In genomic region chr19:43809762-43810696, GRCh38 we compare ENCODE assay signal across 9 cellular contexts. TPM values are rescaled to one million over a fixed set of nuclear protein-coding genes. Genes with fewer than 3 reads are reported as not detected.
DNase-seq lines count a peak whose midpoint lies in the region; ATAC-seq, FAIRE-seq and TF ChIP-seq lines count a peak whose summit lies in the region.
"Had no signal": no experiment of that assay in that cellular context is flagged by ENCODE, and none has a peak within 500 bp of the region (broad histone marks: within the 10 kb centered on the region; RNA-seq: fewer than 3 reads in every experiment).

No MANE protein-coding gene starts in this region.

- no peaks in the 10 kb centered on the region for H3K9me3 Mint-ChIP-seq in nephron progenitor cell

- H4K8ac ChIP-seq in H1 (ENCODE audit: extremely low read depth, insufficient read depth, low read length): no peak overlapping the region
- no peak overlapping the region for H4K8ac ChIP-seq in neuronal stem cell (ENCODE audit: low read depth, low read length)

- H3K56ac ChIP-seq in H1 (replicated peaks; ENCODE audit: insufficient read length, low read depth, low read length): no peak overlapping the region

- H3K79me1 ChIP-seq in H1 (ENCODE audit: low read depth, low read length): no peaks in the 10 kb centered on the region
- no peaks in the 10 kb centered on the region for H3K79me1 ChIP-seq in neuronal stem cell (ENCODE audit: low read depth, low read length)

- TF ChIP-seq CTCF in RWPE2 (IDR thresholded peaks at IDR 0.05; ENCODE audit: poor library complexity, severe bottlenecking) (peak; percentile 73), H1 (IDR thresholded peaks at IDR 0.05; ENCODE audit: control extremely low read depth in 1 of 3, insufficient read depth in 1 of 3, low read depth in 1 of 3, low read length in 3 of 3) (peak in 2 of 3 experiments; percentile 40 to 46; a peak in 2 of 4 replicates), nephron progenitor cell (IDR thresholded peaks at IDR 0.05) (peak; percentile 52)

- H2BK5ac ChIP-seq in H1 (ENCODE audit: low read depth, low read length) (no peak overlapping the region), neuronal stem cell (ENCODE audit: low read length) (no peak overlapping the region)

- H2AK5ac ChIP-seq in H1 (ENCODE audit: low read depth, low read length) (no peak overlapping the region), neuronal stem cell (ENCODE audit: low read depth, low read length) (no peak overlapping the region)

- H4K91ac ChIP-seq in H1 (replicated peaks; ENCODE audit: insufficient read length, low read length) (no peak overlapping the region), neuronal stem cell (ENCODE audit: low read depth, low read length, poor library complexity) (no peak overlapping the region)

- no peaks in the 10 kb centered on the region for H3K36me3 ChIP-seq in RWPE2 (ENCODE audit: low read depth)
- no peaks in the 10 kb centered on the region for H3K36me3 ChIP-seq in H1 (ENCODE audit: control insufficient read depth in 2 of 4, insufficient read depth in 4 of 4, low read length in 3 of 4)
- H3K36me3 ChIP-seq in neuronal stem cell (replicated peaks in 1 of 2; ENCODE audit: control insufficient read depth in 2 of 2, insufficient read depth in 2 of 2, low read length in 2 of 2): no peaks in the 10 kb centered on the region
- H3K36me3 ChIP-seq: BLaER1 had no signal

- no peak overlapping the region for H3K18ac ChIP-seq in H1 (ENCODE audit: extremely low read depth, low read length)
- no peak overlapping the region for H3K18ac ChIP-seq in neuronal stem cell (ENCODE audit: low read length)

- H3K23ac ChIP-seq in H1 (ENCODE audit: insufficient read length) (no peak overlapping the region), neuronal stem cell (ENCODE audit: low read depth, low read length, poor library complexity) (no peak overlapping the region)

- FAIRE-seq in H1 (lab: Jason Lieb, UNC): peak; percentile 45

- no peak overlapping the region for H3K4me3 ChIP-seq in RWPE2 (ENCODE audit: severe bottlenecking)
- no peak overlapping the region for H3K4me3 ChIP-seq in H1 (ENCODE audit: extremely low read depth in 1 of 4, insufficient read depth in 2 of 4, low read depth in 3 of 4, low read length in 4 of 4)
- H3K4me3 ChIP-seq in neuronal stem cell (ENCODE audit: low read length in 2 of 2): no peak overlapping the region
- H3K4me3 ChIP-seq: BLaER1 had no signal

- H3K27me3 Mint-ChIP-seq in nephron progenitor cell (ENCODE audit: low read depth, poor library complexity): peaks cover 61% of the 10 kb centered on the region

- H3K27ac ChIP-seq in RWPE2 (ENCODE audit: poor library complexity, severe bottlenecking) (no peak overlapping the region), H1 (ENCODE audit: low read depth, low read length) (no peak overlapping the region), neuronal stem cell (replicated peaks; ENCODE audit: low read length) (no peak overlapping the region)
- H3K27ac ChIP-seq: BLaER1 had no signal

- H3K9ac ChIP-seq in H1 (replicated peaks in 1 of 4; ENCODE audit: extremely low read depth in 1 of 4, low read depth in 3 of 4, low read length in 3 of 4) (no peak overlapping the region), neuronal stem cell (ENCODE audit: low read depth, low read length, poor library complexity) (no peak overlapping the region)
- H3K9ac ChIP-seq: BLaER1 had no signal

- H3K79me2 ChIP-seq in H1 (ENCODE audit: control insufficient read depth in 1 of 2, insufficient read depth in 2 of 2, low read length in 2 of 2): no peaks in the 10 kb centered on the region

- CTCF ChIA-PET in H1 (lab: Charles Lee; ENCODE audit: partially characterized antibody): interaction anchor here (0.7 to 7.5 kb wide), 20 partner anchors 9 to 291 kb away, joined by 3 to 67 read pairs (median 4); partner anchors contain the start of gene PLAUR

- H2BK120ac ChIP-seq in H1 (replicated peaks; ENCODE audit: low read depth, low read length): no peak overlapping the region
- no peak overlapping the region for H2BK120ac ChIP-seq in neuronal stem cell (ENCODE audit: low read depth, low read length)

- H3K4ac ChIP-seq in H1 (replicated peaks; ENCODE audit: insufficient read length, low read depth, low read length): no peak overlapping the region
- no peak overlapping the region for H3K4ac ChIP-seq in neuronal stem cell (ENCODE audit: low read length)

- H2AFZ ChIP-seq in H1 (ENCODE audit: low read length) (no peak overlapping the region), neuronal stem cell (ENCODE audit: low read length) (no peak overlapping the region)

- H3K4me3 Mint-ChIP-seq in nephron progenitor cell: no peak overlapping the region

- H3K14ac ChIP-seq in H1 (ENCODE audit: insufficient read length) (no peak overlapping the region), neuronal stem cell (ENCODE audit: low read length) (no peak overlapping the region)

- TF ChIP-seq EP300 in H1 (IDR thresholded peaks at IDR 0.05; ENCODE audit: borderline replicate concordance in 1 of 2, low read depth in 2 of 2, low read length in 2 of 2): no peak

- peak; percentile 67; the same call in 2 of the 3 replicates for ATAC-seq in RWPE2 (ENCODE audit: low read depth)

- no peak overlapping the region for H3K27ac Mint-ChIP-seq in nephron progenitor cell

- H3K4me1 Mint-ChIP-seq in nephron progenitor cell: no peaks in the 10 kb centered on the region

- H3K36me3 Mint-ChIP-seq in nephron progenitor cell (ENCODE audit: low read depth): no peaks in the 10 kb centered on the region

- POLR2A ChIA-PET in H1 (lab: Charles Lee; ENCODE audit: partially characterized antibody): no interaction called here

- H3K9me3 ChIP-seq in RWPE2 (ENCODE audit: severe bottlenecking) (no peaks in the 10 kb centered on the region), H1 (ENCODE audit: insufficient read depth in 2 of 2, low read depth in 1 of 2, low read length in 1 of 2) (no peaks in the 10 kb centered on the region), neuronal stem cell (replicated peaks in 1 of 2; ENCODE audit: control insufficient read depth in 2 of 2, insufficient read depth in 1 of 2, low read depth in 1 of 2, low read length in 2 of 2) (no peaks in the 10 kb centered on the region)
- H3K9me3 ChIP-seq: BLaER1 had no signal

- 55% methylated on average over 6 of the region's 8 CpGs; no CpG with 5 or more reads in 1 of the 2 experiments for WGBS in H1 (ENCODE audit: extremely low coverage in 1 of 2, insufficient coverage in 1 of 2, insufficient read length in 1 of 2, insufficient replicate concordance in 2 of 2, low coverage in 1 of 2, low lambda C conversion rate in 2 of 2, missing lambda C conversion rate in 1 of 2), 2 experiments
- WGBS in neuronal stem cell (ENCODE audit: extremely low coverage in 2 of 2, insufficient read length in 2 of 2, insufficient replicate concordance in 1 of 2), 2 donors: no CpG with 5 or more reads among the region's 8 CpGs

- H4K20me1 ChIP-seq in H1 (replicated peaks in 1 of 2; ENCODE audit: control insufficient read depth in 1 of 2, insufficient read depth in 2 of 2, low read length in 2 of 2): no peaks in the 10 kb centered on the region
- H4K20me1 ChIP-seq: BLaER1 had no signal

- DNase-seq in DMS153 (lab: John Stamatoyannopoulos, UW) (peak; percentile 26), DMS153 treated with DMSO at 0.1 percent for 48 hours (lab: John Stamatoyannopoulos, UW; ENCODE audit: unreplicated experiment) (no peak), LHCN-M2 (ENCODE audit: low read depth) (peak; percentile 59), RWPE2 (ENCODE audit: low spot score) (no peak), H1 (ENCODE audit: low read depth in 1 of 2, low spot score in 2 of 2) (no peak), nephron progenitor cell (no peak), neuronal stem cell (ENCODE audit: low spot score) (no peak), cortex of kidney (lab: John Stamatoyannopoulos, UW) (no peak)

- H3K4me2 ChIP-seq in H1 (ENCODE audit: insufficient read depth in 1 of 2, low read depth in 2 of 2, low read length in 2 of 2): no peak overlapping the region
- no peak overlapping the region for H3K4me2 ChIP-seq in neuronal stem cell (ENCODE audit: insufficient read depth, low read length, poor library complexity, severe bottlenecking)
- H3K4me2 ChIP-seq: BLaER1 had no signal

- TF ChIP-seq RAD21 in H1 (IDR thresholded peaks at IDR 0.05 in 1 of 2, conservative IDR thresholded peaks at IDR 0.05 in 1 of 2; ENCODE audit: low read depth in 2 of 2, low read length in 2 of 2): peak; percentile 73

- H2BK15ac ChIP-seq in H1 (ENCODE audit: low read length) (no peak overlapping the region), neuronal stem cell (ENCODE audit: low read length) (no peak overlapping the region)

- H3K23me2 ChIP-seq in H1 (ENCODE audit: low read depth, low read length): no peaks in the 10 kb centered on the region

- no peak overlapping the region for H2BK20ac ChIP-seq in H1 (ENCODE audit: low read length)

- H3K4me1 ChIP-seq in RWPE2 (ENCODE audit: insufficient read depth, poor library complexity, severe bottlenecking) (no peaks in the 10 kb centered on the region), H1 (replicated peaks in 1 of 4; ENCODE audit: control insufficient read depth in 3 of 4, insufficient read depth in 4 of 4, low read length in 3 of 4) (no peaks in the 10 kb centered on the region), neuronal stem cell (ENCODE audit: control insufficient read depth in 2 of 2, insufficient read depth in 1 of 2, low read depth in 1 of 2, low read length in 2 of 2) (no peaks in the 10 kb centered on the region)
- H3K4me1 ChIP-seq: BLaER1 had no signal

- no peak for TF ChIP-seq POLR2A in H1 (IDR thresholded peaks at IDR 0.05; ENCODE audit: control extremely low read depth in 1 of 2, low read depth in 2 of 2, low read length in 2 of 2)

- H4K5ac ChIP-seq in H1 (ENCODE audit: insufficient read length, low read depth, low read length): no peak overlapping the region

- H3K27me3 ChIP-seq in RWPE2 (ENCODE audit: insufficient read depth, poor library complexity, severe bottlenecking) (no peaks in the 10 kb centered on the region), H1 (replicated peaks in 1 of 4; ENCODE audit: control insufficient read depth in 3 of 4, extremely low read depth in 1 of 4, insufficient read depth in 3 of 4, low read length in 3 of 4) (no peaks in the 10 kb centered on the region; a peak in 1 of 7 replicates), neuronal stem cell (ENCODE audit: control insufficient read depth in 3 of 3, insufficient read depth in 3 of 3, low read depth in 1 of 3, low read length in 3 of 3) (peaks cover 0 to 2% (median 0%) of the 10 kb centered on the region in 3 experiments)
- H3K27me3 ChIP-seq: BLaER1 had no signal

- no peak overlapping the region for H2BK12ac ChIP-seq in H1 (ENCODE audit: low read depth, low read length)
- no peak overlapping the region for H2BK12ac ChIP-seq in neuronal stem cell (ENCODE audit: low read length)

RNA-seq across cellular contexts. Expression of gene LYPD5, which starts 7.8 kb away (rescaled TPM):
- not detected in 2 replicates for total RNA-seq in LHCN-M2 (2014; rRNA removed)
- polyA plus RNA-seq in LHCN-M2 (2012): not detected
- total RNA-seq in H1 (2021; fragmentation: NEBNext Ultra II Directional; extraction: Animal tissue kit (Norgen Biotek cat#: 25700)): 0.59 and 0.74 TPM in 2 replicates
- polyA plus RNA-seq in H1 (2011; rRNA removed): 4.3 TPM in 2 replicates
- 2.2 TPM for polyA plus RNA-seq in H1 (2011; cell fraction: cytosol; rRNA removed)
- polyA plus RNA-seq in H1 (2011; cell fraction: nucleus; rRNA removed): 3.5 TPM
- 0.83 to 1.4 TPM (median 1.0 TPM) in 4 replicates for polyA plus RNA-seq in H1 (2012, experiment 1 of 2)
- polyA plus RNA-seq in H1 (2012, experiment 2 of 2): 1.2 TPM
- polyA plus RNA-seq in H1 (2013, experiment 1 of 2): 1.0 TPM
- 0.75 TPM for polyA plus RNA-seq in H1 (2013, experiment 2 of 2)
- 1.4 and 1.5 TPM in 2 replicates for polyA minus RNA-seq in H1 (2011; rRNA and poly(A)+ RNA removed)
- 0.88 TPM for polyA minus RNA-seq in H1 (2011; cell fraction: cytosol; rRNA and poly(A)+ RNA removed)
- polyA minus RNA-seq in H1 (2011; cell fraction: nucleus; rRNA and poly(A)+ RNA removed): 6.1 TPM
- 0.03 TPM for polyA plus RNA-seq in neuronal stem cell (2013, experiment 1 of 2)
- polyA plus RNA-seq in neuronal stem cell (2013, experiment 2 of 2): 0.12 TPM

RNA-seq across cellular contexts. Expression of gene ZNF283, which starts 17.1 kb away (rescaled TPM):
- 8.2 and 9.6 TPM in 2 replicates for total RNA-seq in LHCN-M2 (2014; rRNA removed)
- polyA plus RNA-seq in LHCN-M2 (2012): 3.0 TPM
- total RNA-seq in H1 (2021; fragmentation: NEBNext Ultra II Directional; extraction: Animal tissue kit (Norgen Biotek cat#: 25700)): 3.6 and 4.3 TPM in 2 replicates
- polyA plus RNA-seq in H1 (2011; rRNA removed): 1.1 and 1.6 TPM in 2 replicates
- 1.8 TPM for polyA plus RNA-seq in H1 (2011; cell fraction: cytosol; rRNA removed)
- 2.0 TPM for polyA plus RNA-seq in H1 (2011; cell fraction: nucleus; rRNA removed)
- polyA plus RNA-seq in H1 (2012, experiment 1 of 2): 3.4 to 5.3 TPM (median 3.6 TPM) in 4 replicates
- 0.26 TPM for polyA plus RNA-seq in H1 (2012, experiment 2 of 2)
- 3.7 TPM for polyA plus RNA-seq in H1 (2013, experiment 1 of 2)
- 4.0 TPM for polyA plus RNA-seq in H1 (2013, experiment 2 of 2)
- 5.0 and 9.2 TPM in 2 replicates for polyA minus RNA-seq in H1 (2011; rRNA and poly(A)+ RNA removed)
- polyA minus RNA-seq in H1 (2011; cell fraction: cytosol; rRNA and poly(A)+ RNA removed): 2.4 TPM
- 18.0 TPM for polyA minus RNA-seq in H1 (2011; cell fraction: nucleus; rRNA and poly(A)+ RNA removed)
- 4.2 TPM for polyA plus RNA-seq in neuronal stem cell (2013, experiment 1 of 2)
- polyA plus RNA-seq in neuronal stem cell (2013, experiment 2 of 2): 4.7 TPM

RNA-seq across cellular contexts. Expression of gene KCNN4, which starts 29.3 kb away (rescaled TPM):
- total RNA-seq in LHCN-M2 (2014; rRNA removed): 1.0 and 2.1 TPM in 2 replicates
- 1.4 TPM for polyA plus RNA-seq in LHCN-M2 (2012)
- 0.78 and 1.0 TPM in 2 replicates for total RNA-seq in H1 (2021; fragmentation: NEBNext Ultra II Directional; extraction: Animal tissue kit (Norgen Biotek cat#: 25700))
- polyA plus RNA-seq in H1 (2011; rRNA removed): 1.5 and 2.0 TPM in 2 replicates
- 1.6 TPM for polyA plus RNA-seq in H1 (2011; cell fraction: cytosol; rRNA removed)
- polyA plus RNA-seq in H1 (2011; cell fraction: nucleus; rRNA removed): 3.1 TPM
- polyA plus RNA-seq in H1 (2012, experiment 1 of 2): 0.64 to 1.2 TPM (median 0.86 TPM) in 4 replicates
- polyA plus RNA-seq in H1 (2012, experiment 2 of 2): 0.56 TPM
- 1.1 TPM for polyA plus RNA-seq in H1 (2013, experiment 1 of 2)
- 1.1 TPM for polyA plus RNA-seq in H1 (2013, experiment 2 of 2)
- polyA minus RNA-seq in H1 (2011; rRNA and poly(A)+ RNA removed): 0.39 and 0.54 TPM in 2 replicates
- polyA minus RNA-seq in H1 (2011; cell fraction: cytosol; rRNA and poly(A)+ RNA removed): not detected
- polyA minus RNA-seq in H1 (2011; cell fraction: nucleus; rRNA and poly(A)+ RNA removed): 2.1 TPM
- polyA plus RNA-seq in neuronal stem cell (2013, experiment 1 of 2): 0.20 TPM
- 0.11 TPM for polyA plus RNA-seq in neuronal stem cell (2013, experiment 2 of 2)

RNA-seq across cellular contexts. Expression of gene SMG9, which starts 55.3 kb away (rescaled TPM):
- total RNA-seq in LHCN-M2 (2014; rRNA removed): 17.3 and 18.9 TPM in 2 replicates
- polyA plus RNA-seq in LHCN-M2 (2012): 28.4 TPM
- total RNA-seq in H1 (2021; fragmentation: NEBNext Ultra II Directional; extraction: Animal tissue kit (Norgen Biotek cat#: 25700)): 28.7 and 34.0 TPM in 2 replicates
- polyA plus RNA-seq in H1 (2011; rRNA removed): 20.4 and 25.6 TPM in 2 replicates
- 16.5 TPM for polyA plus RNA-seq in H1 (2011; cell fraction: cytosol; rRNA removed)
- polyA plus RNA-seq in H1 (2011; cell fraction: nucleus; rRNA removed): 50.0 TPM
- 21.5 to 33.3 TPM (median 28.7 TPM) in 4 replicates for polyA plus RNA-seq in H1 (2012, experiment 1 of 2)
- polyA plus RNA-seq in H1 (2012, experiment 2 of 2): 14.0 TPM
- 13.1 TPM for polyA plus RNA-seq in H1 (2013, experiment 1 of 2)
- polyA plus RNA-seq in H1 (2013, experiment 2 of 2): 12.1 TPM
- 13.7 and 13.8 TPM in 2 replicates for polyA minus RNA-seq in H1 (2011; rRNA and poly(A)+ RNA removed)
- 12.5 TPM for polyA minus RNA-seq in H1 (2011; cell fraction: cytosol; rRNA and poly(A)+ RNA removed)
- 15.1 TPM for polyA minus RNA-seq in H1 (2011; cell fraction: nucleus; rRNA and poly(A)+ RNA removed)
- polyA plus RNA-seq in neuronal stem cell (2013, experiment 1 of 2): 21.9 TPM
- 20.9 TPM for polyA plus RNA-seq in neuronal stem cell (2013, experiment 2 of 2)

Comparison
In these comparisons a context has a peak if more than half of its experiments do, and no peak if none do; other contexts are left out.
1. DNase-seq: peak in DMS153 (single experiment) and LHCN-M2 (single experiment); none in DMS153 treated with DMSO at 0.1 percent for 48 hours (single experiment), RWPE2 (single experiment), H1 (0 of 2), nephron progenitor cell (single experiment), neuronal stem cell (single experiment) and cortex of kidney (single experiment).
2. Peak in every context shown above with its lines, with median percentiles within 50 percentile points of each other: CTCF ChIP-seq.